ENCODE assay signal across 25 cellular contexts in genomic region chr12:30816742-30817465, GRCh38.
DNase-seq lines count a peak whose midpoint lies in the region; ATAC-seq, FAIRE-seq and TF ChIP-seq lines count a peak whose summit lies in the region.
"Had no signal": no experiment of that assay in that cellular context is flagged by ENCODE, and none has a peak within 500 bp of the region (broad histone marks: within the 10 kb centered on the region; RNA-seq: fewer than 3 reads in every experiment).

No MANE protein-coding gene starts in this region.

- no peaks in the 10 kb centered on the region for H3K9me3 Mint-ChIP-seq in WTC11
- H3K9me3 Mint-ChIP-seq in natural killer cell treated with Interleukin-12 subunit alpha and Interleukin-12 subunit beta and Interleukin-15 and Interleukin-18, amount 100 ng/mL, for 72 hours, result no peaks in the 10 kb centered on the region
- H3K9me3 Mint-ChIP-seq: CD4-positive, alpha-beta memory T cell; HFFc6 had no signal

- no peak overlapping the region for H2BK15ac ChIP-seq in H1 (ENCODE audit: low read length)

- H2BK12ac ChIP-seq in H1 (ENCODE audit: low read depth, low read length), result no peak overlapping the region

- no peak overlapping the region for H3K56ac ChIP-seq in H1 (replicated peaks; ENCODE audit: insufficient read length, low read depth, low read length)

- no peak overlapping the region for H4K91ac ChIP-seq in H1 (replicated peaks; ENCODE audit: insufficient read length, low read length)

- no peak for FAIRE-seq in H1 (lab: Jason Lieb, UNC)
- FAIRE-seq: A549, G401.6, HTR-8/SVneo, K562 had no signal

- peaks cover 0 to 1% (median 0%) of the 10 kb centered on the region in 4 experiments; a peak in 1 of 7 replicates for H3K27me3 ChIP-seq in H1 (replicated peaks in 1 of 4; ENCODE audit: control insufficient read depth in 3 of 4, extremely low read depth in 1 of 4, insufficient read depth in 3 of 4, low read length in 3 of 4)
- no peaks in the 10 kb centered on the region for H3K27me3 ChIP-seq in vagina
- H3K27me3 ChIP-seq in MG63, result peaks cover 5% of the 10 kb centered on the region; the same call in 1 of the 2 replicates
- H3K27me3 ChIP-seq: BLaER1 treated with 17β-estradiol and CSF1 and Interleukin-3, amounts not matched to agents 10 nM and 100 nM; SJSA1 had no signal

- H3K4me1 ChIP-seq in H1 (replicated peaks in 1 of 4; ENCODE audit: control insufficient read depth in 3 of 4, insufficient read depth in 4 of 4, low read length in 3 of 4) (peaks cover 0 to 2% (median 0%) of the 10 kb centered on the region in 4 experiments; a peak in 3 of 7 replicates), mesodermal cell (ENCODE audit: control insufficient read depth, insufficient read depth, low read length, poor library complexity, severe bottlenecking) (peaks cover 14% of the 10 kb centered on the region), vagina (no peaks in the 10 kb centered on the region)
- H3K4me1 ChIP-seq: HAP-1 had no signal

- CTCF ChIA-PET in WTC11 (lab: Charles Lee) (no interaction called here), H1 (lab: Charles Lee; ENCODE audit: partially characterized antibody) (interaction anchor here (0.7 to 1.6 kb wide), 2 partner anchors 9 kb away, joined by 4 to 7 read pairs; no protein-coding TSS in a partner anchor)

- H3K27me3 Mint-ChIP-seq in WTC11 (ENCODE audit: low read depth), result peaks cover 22% of the 10 kb centered on the region
- peaks cover 32 to 54% of the 10 kb centered on the region in 2 donors for H3K27me3 Mint-ChIP-seq in natural killer cell treated with Interleukin-12 subunit alpha and Interleukin-12 subunit beta and Interleukin-15 and Interleukin-18, amount 100 ng/mL, for 72 hours

- peak; percentile 69 for ATAC-seq in WTC11
- ATAC-seq in natural killer cell treated with Interleukin-12 subunit alpha and Interleukin-12 subunit beta and Interleukin-15 and Interleukin-18, amount 100 ng/mL, for 72 hours, result no peak
- ATAC-seq: A549, K562, Right ventricle myocardium inferior had no signal

- H3K4me3 Mint-ChIP-seq in WTC11, result no peak overlapping the region
- no peak overlapping the region for H3K4me3 Mint-ChIP-seq in natural killer cell treated with Interleukin-12 subunit alpha and Interleukin-12 subunit beta and Interleukin-15 and Interleukin-18, amount 100 ng/mL, for 72 hours
- H3K4me3 Mint-ChIP-seq: CD4-positive, alpha-beta memory T cell; HFFc6 had no signal

- H3K4me3 ChIP-seq in H1 (ENCODE audit: extremely low read depth in 1 of 4, insufficient read depth in 2 of 4, low read depth in 3 of 4, low read length in 4 of 4), result no peak overlapping the region
- no peak overlapping the region for H3K4me3 ChIP-seq in mesodermal cell (ENCODE audit: extremely low read depth, insufficient read depth, low read length, poor library complexity, severe bottlenecking)
- no peak overlapping the region for H3K4me3 ChIP-seq in vagina
- H3K4me3 ChIP-seq in MG63, result no peak overlapping the region
- H3K4me3 ChIP-seq: A549; BLaER1 treated with 17β-estradiol and CSF1 and Interleukin-3, amounts not matched to agents 10 nM and 100 nM; GM23248; HAP-1; K562; PC-9; SJSA1 had no signal

- 88% methylated on average over 6 of the region's 6 CpGs; no CpG with 5 or more reads in 1 of the 2 experiments for WGBS in H1 (ENCODE audit: extremely low coverage in 1 of 2, insufficient coverage in 1 of 2, insufficient read length in 1 of 2, insufficient replicate concordance in 2 of 2, low coverage in 1 of 2, low lambda C conversion rate in 2 of 2, missing lambda C conversion rate in 1 of 2), 2 experiments
- 77 to 87% methylated on average over 3 to 5 of the region's 6 CpGs for WGBS in mesodermal cell (ENCODE audit: insufficient coverage in 2 of 2), 2 experiments

- no peaks in the 10 kb centered on the region for H3K79me1 ChIP-seq in H1 (ENCODE audit: low read depth, low read length)

- H3K23me2 ChIP-seq in H1 (ENCODE audit: low read depth, low read length), result no peaks in the 10 kb centered on the region

- no peak overlapping the region for H3K27ac ChIP-seq in H1 (ENCODE audit: low read depth, low read length)
- H3K27ac ChIP-seq in mesodermal cell (ENCODE audit: low read depth, low read length, severe bottlenecking), result peak overlapping the region; percentile 20
- H3K27ac ChIP-seq in vagina, result no peak overlapping the region
- H3K27ac ChIP-seq: A549; BLaER1 treated with 17β-estradiol and CSF1 and Interleukin-3, amounts not matched to agents 10 nM and 100 nM; GM23248; PC-9; SJSA1 had no signal

- no peak overlapping the region for H3K14ac ChIP-seq in H1 (ENCODE audit: insufficient read length)

- no peak overlapping the region for H4K5ac ChIP-seq in H1 (ENCODE audit: insufficient read length, low read depth, low read length)

- H3K36me3 ChIP-seq in H1 (ENCODE audit: control insufficient read depth in 2 of 4, insufficient read depth in 4 of 4, low read length in 3 of 4) (no peaks in the 10 kb centered on the region), mesodermal cell (ENCODE audit: control insufficient read depth, insufficient read depth, low read length) (no peaks in the 10 kb centered on the region), vagina (no peaks in the 10 kb centered on the region), MG63 (no peaks in the 10 kb centered on the region)
- H3K36me3 ChIP-seq: BLaER1 treated with 17β-estradiol and CSF1 and Interleukin-3, amounts not matched to agents 10 nM and 100 nM; HAP-1; SJSA1 had no signal

- DNase-seq in WTC11 (ENCODE audit: low spot score) (no peak), H1 (ENCODE audit: low read depth in 1 of 2, low spot score in 2 of 2) (no peak), vagina (ENCODE audit: extremely low spot score in 2 of 2) (peak; percentile 20 to 67), MG63 (no peak)
- no peak for DNase-seq in activated CD4-positive, alpha-beta T cell treated with anti-CD3 and anti-CD28 coated beads for 1 hour
- no peak for DNase-seq in natural killer cell treated with Interleukin-12 subunit alpha and Interleukin-12 subunit beta and Interleukin-15 and Interleukin-18, amount 100 ng/mL, for 72 hours (ENCODE audit: low spot score)
- DNase-seq: AML-193; CD4-positive, alpha-beta memory T cell; COR-L47; GM23248; HFFc6; Kasumi-1; NCI-H2029; NCI-H446 treated with DMSO at 0.1 percent for 48 hours; NCI-H526; PC-9 had no signal

- no peak overlapping the region for H2AFZ ChIP-seq in H1 (ENCODE audit: low read length)
- H2AFZ ChIP-seq: GM23248, PC-9 had no signal

- intact Hi-C loops in vagina (cut with DNase I), result no loop called here

- no peak for TF ChIP-seq POLR2A in H1 (IDR thresholded peaks at IDR 0.05; ENCODE audit: control extremely low read depth in 1 of 2, low read depth in 2 of 2, low read length in 2 of 2)
- no peak for TF ChIP-seq POLR2A in vagina (IDR thresholded peaks at IDR 0.05)

- TF ChIP-seq EP300 in H1 (IDR thresholded peaks at IDR 0.05; ENCODE audit: borderline replicate concordance in 1 of 2, low read depth in 2 of 2, low read length in 2 of 2), result no peak

- no peak for TF ChIP-seq CTCF in WTC11 (IDR thresholded peaks at IDR 0.05)
- TF ChIP-seq CTCF in H1 (IDR thresholded peaks at IDR 0.05; ENCODE audit: control extremely low read depth in 1 of 3, insufficient read depth in 1 of 3, low read depth in 1 of 3, low read length in 3 of 3), result no peak
- TF ChIP-seq CTCF in vagina (IDR thresholded peaks at IDR 0.05), result no peak

- H3K79me2 ChIP-seq in H1 (ENCODE audit: control insufficient read depth in 1 of 2, insufficient read depth in 2 of 2, low read length in 2 of 2), result no peaks in the 10 kb centered on the region

- H3K9ac ChIP-seq in H1 (replicated peaks in 1 of 4; ENCODE audit: extremely low read depth in 1 of 4, low read depth in 3 of 4, low read length in 3 of 4), result no peak overlapping the region; a peak in 1 of 7 replicates
- H3K9ac ChIP-seq: BLaER1 treated with 17β-estradiol and CSF1 and Interleukin-3, amounts not matched to agents 10 nM and 100 nM; GM23248 had no signal

- H3K4ac ChIP-seq in H1 (replicated peaks; ENCODE audit: insufficient read length, low read depth, low read length), result no peak overlapping the region

- 0 out of 2 replicates have a peak overlapping the region, but pooled peaks have one; percentile 17 for H4K8ac ChIP-seq in H1 (ENCODE audit: extremely low read depth, insufficient read depth, low read length)

- no peak overlapping the region for H2BK20ac ChIP-seq in H1 (ENCODE audit: low read length)

- TF ChIP-seq RAD21 in H1 (IDR thresholded peaks at IDR 0.05 in 1 of 2, conservative IDR thresholded peaks at IDR 0.05 in 1 of 2; ENCODE audit: low read depth in 2 of 2, low read length in 2 of 2), result no peak

- no peak overlapping the region for H3K23ac ChIP-seq in H1 (ENCODE audit: insufficient read length)

- no peak overlapping the region for H2BK120ac ChIP-seq in H1 (replicated peaks; ENCODE audit: low read depth, low read length)

- no peak overlapping the region for H3K27ac Mint-ChIP-seq in WTC11
- no peak overlapping the region for H3K27ac Mint-ChIP-seq in natural killer cell treated with Interleukin-12 subunit alpha and Interleukin-12 subunit beta and Interleukin-15 and Interleukin-18, amount 100 ng/mL, for 72 hours
- H3K27ac Mint-ChIP-seq: HFFc6 had no signal

- H2AK5ac ChIP-seq in H1 (ENCODE audit: low read depth, low read length), result no peak overlapping the region

- H3K4me1 Mint-ChIP-seq in WTC11, result peaks cover 20% of the 10 kb centered on the region
- peaks cover 3% of the 10 kb centered on the region in 2 donors for H3K4me1 Mint-ChIP-seq in natural killer cell treated with Interleukin-12 subunit alpha and Interleukin-12 subunit beta and Interleukin-15 and Interleukin-18, amount 100 ng/mL, for 72 hours (ENCODE audit: low read depth in 2 of 2)

- H2BK5ac ChIP-seq in H1 (ENCODE audit: low read depth, low read length), result 0 out of 2 replicates have a peak overlapping the region, but pooled peaks have one; percentile 26

- no peak overlapping the region for H3K4me2 ChIP-seq in H1 (ENCODE audit: insufficient read depth in 1 of 2, low read depth in 2 of 2, low read length in 2 of 2)
- H3K4me2 ChIP-seq: A549; BLaER1 treated with 17β-estradiol and CSF1 and Interleukin-3, amounts not matched to agents 10 nM and 100 nM; PC-9 had no signal

- H3K36me3 Mint-ChIP-seq in WTC11, result no peaks in the 10 kb centered on the region
- H3K36me3 Mint-ChIP-seq in natural killer cell treated with Interleukin-12 subunit alpha and Interleukin-12 subunit beta and Interleukin-15 and Interleukin-18, amount 100 ng/mL, for 72 hours, result no peaks in the 10 kb centered on the region
- H3K36me3 Mint-ChIP-seq: CD4-positive, alpha-beta memory T cell had no signal

- H4K20me1 ChIP-seq in H1 (replicated peaks in 1 of 2; ENCODE audit: control insufficient read depth in 1 of 2, insufficient read depth in 2 of 2, low read length in 2 of 2), result no peaks in the 10 kb centered on the region
- H4K20me1 ChIP-seq: BLaER1 treated with 17β-estradiol and CSF1 and Interleukin-3, amounts not matched to agents 10 nM and 100 nM had no signal

- no peak overlapping the region for H3K18ac ChIP-seq in H1 (ENCODE audit: extremely low read depth, low read length)

- POLR2A ChIA-PET in WTC11 (lab: Charles Lee) (no interaction called here), H1 (lab: Charles Lee; ENCODE audit: partially characterized antibody) (no interaction called here)

- H3K9me3 ChIP-seq in H1 (ENCODE audit: insufficient read depth in 2 of 2, low read depth in 1 of 2, low read length in 1 of 2) (no peaks in the 10 kb centered on the region), mesodermal cell (ENCODE audit: control insufficient read depth, low read length) (no peaks in the 10 kb centered on the region), vagina (no peaks in the 10 kb centered on the region), MG63 (no peaks in the 10 kb centered on the region)
- H3K9me3 ChIP-seq: A549; BLaER1 treated with 17β-estradiol and CSF1 and Interleukin-3, amounts not matched to agents 10 nM and 100 nM; HAP-1; SJSA1 had no signal

Comparison
In these comparisons a context has a peak if more than half of its experiments do, and no peak if none do; other contexts are left out.
1. DNase-seq: peak in vagina (2 of 2); none in WTC11 (single experiment), H1 (0 of 2), activated CD4-positive, alpha-beta T cell treated with anti-CD3 and anti-CD28 coated beads for 1 hour (single experiment), MG63 (single experiment) and natural killer cell treated with Interleukin-12 subunit alpha and Interleukin-12 subunit beta and Interleukin-15 and Interleukin-18, amount 100 ng/mL, for 72 hours (single experiment).